ENCODE assay signal across 14 cellular contexts in the genomic region with DNA sequence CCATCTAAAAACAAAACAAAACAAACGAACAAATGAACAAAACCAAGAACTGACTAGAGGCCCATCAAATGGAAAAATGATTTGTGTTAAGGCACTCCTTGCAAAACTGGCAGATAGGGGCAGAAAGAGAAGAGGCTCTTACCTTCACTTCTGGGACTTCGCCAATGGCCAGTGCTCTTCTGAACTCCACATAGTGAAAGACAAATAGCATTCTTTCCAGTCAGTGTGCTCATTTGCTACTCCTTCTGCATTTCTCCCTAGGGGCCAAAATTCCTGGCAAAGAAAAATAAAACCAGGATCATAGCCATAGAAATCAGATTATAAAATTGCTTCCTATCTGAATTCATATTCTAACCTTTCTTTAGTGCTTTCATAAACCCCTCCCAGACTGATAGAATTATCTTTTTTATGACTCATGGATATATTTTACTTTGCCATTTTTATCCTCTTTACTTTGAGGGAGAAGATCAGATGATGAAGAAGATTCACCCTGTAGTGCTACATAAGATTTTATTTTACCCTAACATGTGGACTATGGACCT. TPM values are rescaled to one million over a fixed set of nuclear protein-coding genes. Genes with fewer than 3 reads are reported as not detected.
DNase-seq lines count a peak whose midpoint lies in the region; ATAC-seq lines count a peak whose summit lies in the region.
"Had no signal": no experiment of that assay in that cellular context is flagged by ENCODE, and none has a peak within 500 bp of the region (broad histone marks: within the 10 kb centered on the region; RNA-seq: fewer than 3 reads in every experiment).

No MANE protein-coding gene starts in this region.

- peak overlapping the region in 1 of 3 donors; percentile 29 for H3K4me3 Mint-ChIP-seq in T-cell
- H3K4me3 Mint-ChIP-seq: activated CD8-positive, alpha-beta memory T cell treated with anti-CD3 and anti-CD28 coated beads, Interleukin-2, amount 10 ng/mL, durations not matched to agents 7 days and 5 days; activated naive CD4-positive, alpha-beta T cell treated with anti-CD3 and anti-CD28 coated beads for 36 hours; naive B cell; WTC11 had no signal

- intact Hi-C loops in sciatic nerve (cut with DNase I) = no loop called here

- H3K9me3 Mint-ChIP-seq in T-cell = no peaks in the 10 kb centered on the region
- H3K9me3 Mint-ChIP-seq: naive B cell had no signal

- ATAC-seq in T-cell (replicated peaks in 1 of 4) (no peak), sciatic nerve (peak; percentile 47), GM19351 (IDR thresholded peaks at IDR 0.05; ENCODE audit: unreplicated experiment) (no peak)
- ATAC-seq: activated CD8-positive, alpha-beta memory T cell treated with anti-CD3 and anti-CD28 coated beads, Interleukin-2, amount 10 ng/mL, durations not matched to agents 7 days and 5 days; WTC11 had no signal

- peak; percentile 3 for DNase-seq in NCI-H2029 (lab: John Stamatoyannopoulos, UW)
- no peak for DNase-seq in NCI-H2029 treated with DMSO at 0.1 percent for 48 hours (lab: John Stamatoyannopoulos, UW)
- DNase-seq in T-cell = no peak
- peak; percentile 34 for DNase-seq in fibroblast of peridontal ligament (ENCODE audit: extremely low read depth)
- no peak for DNase-seq in sciatic nerve (ENCODE audit: low spot score)
- DNase-seq in activated CD8-positive, alpha-beta memory T cell treated with anti-CD3 and anti-CD28 coated beads for 24 hours = no peak
- no peak for DNase-seq in NCI-H128 (lab: John Stamatoyannopoulos, UW; ENCODE audit: unreplicated experiment)
- DNase-seq: activated CD8-positive, alpha-beta memory T cell treated with anti-CD3 and anti-CD28 coated beads, Interleukin-2, amount 10 ng/mL, durations not matched to agents 7 days and 5 days; hippocampal formation; naive B cell; OCI-M1 had no signal

- CTCF ChIA-PET in T-cell (lab: Charles Lee) = interaction anchor here in 1 of 2 donors (0.6 kb wide), 2 partner anchors 127 to 145 kb away, joined by 3 to 4 read pairs; no protein-coding TSS in a partner anchor

- H3K36me3 Mint-ChIP-seq in T-cell = no peaks in the 10 kb centered on the region
- H3K36me3 Mint-ChIP-seq: naive B cell, WTC11 had no signal

- peaks cover 61 to 69% (median 64%) of the 10 kb centered on the region in 3 donors for H3K4me1 Mint-ChIP-seq in T-cell

- POLR2A ChIA-PET in T-cell (lab: Charles Lee) = interaction anchor here in 1 of 2 donors (1.1 kb wide), 1 partner anchor 55 kb away, joined by 3 read pairs; no protein-coding TSS in a partner anchor

- no peaks in the 10 kb centered on the region for H3K27me3 Mint-ChIP-seq in T-cell

- H3K27ac Mint-ChIP-seq in T-cell = peak overlapping the region; percentile 34 to 83
- H3K27ac Mint-ChIP-seq: activated CD8-positive, alpha-beta memory T cell treated with anti-CD3 and anti-CD28 coated beads, Interleukin-2, amount 10 ng/mL, durations not matched to agents 7 days and 5 days; activated naive CD4-positive, alpha-beta T cell treated with anti-CD3 and anti-CD28 coated beads for 36 hours; naive B cell; WTC11 had no signal

RNA-seq across cellular contexts. Expression of a gene that starts 56.9 kb away (rescaled TPM):
- 100 to 1,000 TPM in 2 of 5 donors, 10 to 100 TPM in 3; 41.9 to 195 (median 50.4) TPM for total RNA-seq in T-cell
- total RNA-seq in sciatic nerve = 50.7 TPM

Comparison
In these comparisons a context has a peak if more than half of its experiments do, and no peak if none do; other contexts are left out.
1. DNase-seq: peak in NCI-H2029 (single experiment) and fibroblast of peridontal ligament (single experiment); none in NCI-H2029 treated with DMSO at 0.1 percent for 48 hours (single experiment), T-cell (0 of 34), sciatic nerve (single experiment), activated CD8-positive, alpha-beta memory T cell treated with anti-CD3 and anti-CD28 coated beads for 24 hours (single experiment) and NCI-H128 (single experiment).